Comparison of ENCODE assay signal across 10 cellular contexts in the genomic region with DNA sequence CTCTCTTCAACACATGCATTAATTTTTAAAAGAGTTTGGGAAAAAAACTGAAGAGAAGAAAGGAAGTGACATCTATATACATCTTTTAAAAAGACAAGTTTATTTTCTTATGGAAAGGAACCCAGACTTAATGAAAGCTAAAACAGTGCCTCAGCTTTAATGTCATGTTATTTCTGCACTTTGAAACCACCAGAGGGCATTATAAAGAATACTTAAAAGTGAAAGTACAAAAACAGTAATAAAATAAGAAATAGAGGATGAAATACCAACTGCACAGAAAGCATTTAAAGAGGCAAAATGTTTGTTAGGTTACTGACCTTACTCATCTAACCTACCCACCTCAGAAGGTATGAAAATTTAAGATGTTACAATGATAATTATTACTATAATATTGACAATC.
A peak's percentile ranks its signal among the peaks of the same experiment; 100 is the strongest.
DNase-seq lines count a peak whose midpoint lies in the region; ATAC-seq, FAIRE-seq and TF ChIP-seq lines count a peak whose summit lies in the region.
"Had no signal": no experiment of that assay in that cellular context is flagged by ENCODE, and none has a peak within 500 bp of the region (broad histone marks: within the 10 kb centered on the region; RNA-seq: fewer than 3 reads in every experiment).

No MANE protein-coding gene starts in this region.

- H3K4me2 ChIP-seq in A549 = no peak overlapping the region
- H3K4me2 ChIP-seq in OCI-LY3 (ENCODE audit: low read length) = no peak overlapping the region

- TF ChIP-seq CTCF in A549 (IDR thresholded peaks at IDR 0.05) (peak; percentile 23; the same call in 2 of the 3 replicates), OCI-LY3 (IDR thresholded peaks at IDR 0.05; ENCODE audit: low read depth, low read length) (peak; percentile 31)

- TF ChIP-seq POLR2A in A549 (IDR thresholded peaks at IDR 0.05; ENCODE audit: low read length) = no peak

- H3K4me1 ChIP-seq in A549 (no peaks in the 10 kb centered on the region), OCI-LY3 (ENCODE audit: low read length) (no peaks in the 10 kb centered on the region)

- no peaks in the 10 kb centered on the region for H3K79me2 ChIP-seq in OCI-LY3 (ENCODE audit: low read length)

- no peaks in the 10 kb centered on the region for H3K27me3 ChIP-seq in OCI-LY3 (ENCODE audit: low read depth, low read length)

- H4K20me1 ChIP-seq in OCI-LY3 (ENCODE audit: insufficient read depth, low read length) = no peaks in the 10 kb centered on the region

- no peak overlapping the region for H3K4me3 ChIP-seq in A549
- H3K4me3 ChIP-seq in OCI-LY3 (ENCODE audit: low read length) = no peak overlapping the region

- no peaks in the 10 kb centered on the region for H3K9me3 ChIP-seq in A549
- no peaks in the 10 kb centered on the region for H3K9me3 ChIP-seq in OCI-LY3 (ENCODE audit: insufficient read depth, low read length)

- in situ Hi-C loops in Caki2 (cut with HindIII; ENCODE audit: low pct_unique_long_range_greater_than_20kb, low sequenced_read_pairs) = no loop called here

- H3K27ac ChIP-seq in A549 (no peak overlapping the region), OCI-LY3 (ENCODE audit: low read length) (no peak overlapping the region)

- FAIRE-seq in A549 (lab: Jason Lieb, UNC) (no peak), frontal cortex (lab: Jason Lieb, UNC) (no peak)

- POLR2A ChIA-PET in A549 (lab: Yijun Ruan, JAX) = no interaction called here

- no peak overlapping the region for H2AFZ ChIP-seq in OCI-LY3 (ENCODE audit: low read depth, low read length)

- CTCF ChIA-PET in A549 (lab: Yijun Ruan, JAX) = interaction anchor here (0.9 to 1.5 kb wide), 4 partner anchors 148 to 878 kb away, joined by 3 read pairs; no protein-coding TSS in a partner anchor

- H3K9ac ChIP-seq in OCI-LY3 (ENCODE audit: low read length) = no peak overlapping the region

- no peak for TF ChIP-seq RAD21 in A549 (conservative IDR thresholded peaks at IDR 0.05 in 1 of 2, IDR thresholded peaks at IDR 0.05 in 1 of 2)

- peaks cover 5% of the 10 kb centered on the region for H3K36me3 ChIP-seq in OCI-LY3 (replicated peaks; ENCODE audit: low read depth, low read length)

- DNase-seq in A549 (ENCODE audit: low read depth in 1 of 2, low spot score in 1 of 2) (no peak), Caki2 (ENCODE audit: low read depth) (peak; percentile 12), dedifferentiated amniotic fluid mesenchymal stem cell (ENCODE audit: extremely low spot score) (peak; percentile 16), frontal cortex (ENCODE audit: low spot score in 2 of 2) (no peak), NCI-H446 (lab: John Stamatoyannopoulos, UW) (no peak)
- no peak for DNase-seq in activated CD4-positive, alpha-beta T cell treated with anti-CD3 and anti-CD28 coated beads for 48 hours
- DNase-seq: islet precursor cell, NCI-H345 had no signal

- ATAC-seq in A549 (no peak), GM21576 (IDR thresholded peaks at IDR 0.05; ENCODE audit: unreplicated experiment) (no peak)

- TF ChIP-seq EP300 in A549 (IDR thresholded peaks at IDR 0.05) = no peak

TF ChIP-seq in A549, 52 proteins besides CTCF, POLR2A, EP300 and RAD21:
- no peak for TF ChIP-seq ZNF302 (CRISPR knock-in tag; IDR thresholded peaks at IDR 0.05)
- TF ChIP-seq SMC3 (IDR thresholded peaks at IDR 0.05) = 0 out of 3 replicates have a peak, but pooled peaks have one; percentile 18

Comparison
In these comparisons a context has a peak if more than half of its experiments do, and no peak if none do; other contexts are left out.
1. DNase-seq: peak in Caki2 (single experiment) and dedifferentiated amniotic fluid mesenchymal stem cell (single experiment); none in A549 (0 of 2), frontal cortex (0 of 2), activated CD4-positive, alpha-beta T cell treated with anti-CD3 and anti-CD28 coated beads for 48 hours (single experiment) and NCI-H446 (0 of 2).